ENCODE assay signal across 1 cellular context in genomic region chr20:20206788-20207187, GRCh38.
TF ChIP-seq lines count a peak whose summit lies in the region.

No MANE protein-coding gene starts in this region.

TF ChIP-seq in HepG2, 621 proteins besides CTCF, POLR2A, EP300 and RAD21:
- TF ChIP-seq, protein P1, sequence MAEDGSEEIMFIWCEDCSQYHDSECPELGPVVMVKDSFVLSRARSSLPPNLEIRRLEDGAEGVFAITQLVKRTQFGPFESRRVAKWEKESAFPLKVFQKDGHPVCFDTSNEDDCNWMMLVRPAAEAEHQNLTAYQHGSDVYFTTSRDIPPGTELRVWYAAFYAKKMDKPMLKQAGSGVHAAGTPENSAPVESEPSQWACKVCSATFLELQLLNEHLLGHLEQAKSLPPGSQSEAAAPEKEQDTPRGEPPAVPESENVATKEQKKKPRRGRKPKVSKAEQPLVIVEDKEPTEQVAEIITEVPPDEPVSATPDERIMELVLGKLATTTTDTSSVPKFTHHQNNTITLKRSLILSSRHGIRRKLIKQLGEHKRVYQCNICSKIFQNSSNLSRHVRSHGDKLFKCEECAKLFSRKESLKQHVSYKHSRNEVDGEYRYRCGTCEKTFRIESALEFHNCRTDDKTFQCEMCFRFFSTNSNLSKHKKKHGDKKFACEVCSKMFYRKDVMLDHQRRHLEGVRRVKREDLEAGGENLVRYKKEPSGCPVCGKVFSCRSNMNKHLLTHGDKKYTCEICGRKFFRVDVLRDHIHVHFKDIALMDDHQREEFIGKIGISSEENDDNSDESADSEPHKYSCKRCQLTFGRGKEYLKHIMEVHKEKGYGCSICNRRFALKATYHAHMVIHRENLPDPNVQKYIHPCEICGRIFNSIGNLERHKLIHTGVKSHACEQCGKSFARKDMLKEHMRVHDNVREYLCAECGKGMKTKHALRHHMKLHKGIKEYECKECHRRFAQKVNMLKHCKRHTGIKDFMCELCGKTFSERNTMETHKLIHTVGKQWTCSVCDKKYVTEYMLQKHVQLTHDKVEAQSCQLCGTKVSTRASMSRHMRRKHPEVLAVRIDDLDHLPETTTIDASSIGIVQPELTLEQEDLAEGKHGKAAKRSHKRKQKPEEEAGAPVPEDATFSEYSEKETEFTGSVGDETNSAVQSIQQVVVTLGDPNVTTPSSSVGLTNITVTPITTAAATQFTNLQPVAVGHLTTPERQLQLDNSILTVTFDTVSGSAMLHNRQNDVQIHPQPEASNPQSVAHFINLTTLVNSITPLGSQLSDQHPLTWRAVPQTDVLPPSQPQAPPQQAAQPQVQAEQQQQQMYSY (CRISPR knock-in tag; IDR thresholded peaks at IDR 0.05): no peak
- TF ChIP-seq GFI1 (CRISPR knock-in tag; IDR thresholded peaks at IDR 0.05; ENCODE audit: borderline replicate concordance) (no peak), NPAS2 (CRISPR knock-in tag; IDR thresholded peaks at IDR 0.05; ENCODE audit: borderline replicate concordance) (no peak), JDP2 (CRISPR knock-in tag; IDR thresholded peaks at IDR 0.05; ENCODE audit: borderline replicate concordance) (no peak), CREB3 (CRISPR knock-in tag; IDR thresholded peaks at IDR 0.05) (no peak), HOXD1 (CRISPR knock-in tag; IDR thresholded peaks at IDR 0.05) (no peak), THRA (CRISPR knock-in tag; IDR thresholded peaks at IDR 0.05; ENCODE audit: borderline replicate concordance) (no peak), SAFB2 (CRISPR knock-in tag; IDR thresholded peaks at IDR 0.05; ENCODE audit: borderline replicate concordance, low read depth) (no peak), ZNF260 (CRISPR knock-in tag; IDR thresholded peaks at IDR 0.05; ENCODE audit: borderline replicate concordance, low read depth) (no peak), ZNF549 (CRISPR knock-in tag; IDR thresholded peaks at IDR 0.05) (no peak), AKNA (CRISPR knock-in tag; IDR thresholded peaks at IDR 0.05; ENCODE audit: borderline replicate concordance) (no peak), SATB2 (CRISPR knock-in tag; IDR thresholded peaks at IDR 0.05) (no peak), RBM39 (IDR thresholded peaks at IDR 0.05; ENCODE audit: low read depth, low read length, poor library complexity, severe bottlenecking) (no peak), ZNF256 (CRISPR knock-in tag; conservative IDR thresholded peaks at IDR 0.05) (no peak), ZNF501 (CRISPR knock-in tag; IDR thresholded peaks at IDR 0.05) (no peak), ZNF224 (CRISPR knock-in tag; IDR thresholded peaks at IDR 0.05) (no peak)
- TF ChIP-seq, protein P2, sequence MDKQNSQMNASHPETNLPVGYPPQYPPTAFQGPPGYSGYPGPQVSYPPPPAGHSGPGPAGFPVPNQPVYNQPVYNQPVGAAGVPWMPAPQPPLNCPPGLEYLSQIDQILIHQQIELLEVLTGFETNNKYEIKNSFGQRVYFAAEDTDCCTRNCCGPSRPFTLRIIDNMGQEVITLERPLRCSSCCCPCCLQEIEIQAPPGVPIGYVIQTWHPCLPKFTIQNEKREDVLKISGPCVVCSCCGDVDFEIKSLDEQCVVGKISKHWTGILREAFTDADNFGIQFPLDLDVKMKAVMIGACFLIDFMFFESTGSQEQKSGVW (CRISPR knock-in tag; IDR thresholded peaks at IDR 0.05; ENCODE audit: borderline replicate concordance): no peak
TF ChIP-seq in HepG2: peak in this region for 0.
